25 cellular contexts compared by ENCODE assay signal in the genomic region with DNA sequence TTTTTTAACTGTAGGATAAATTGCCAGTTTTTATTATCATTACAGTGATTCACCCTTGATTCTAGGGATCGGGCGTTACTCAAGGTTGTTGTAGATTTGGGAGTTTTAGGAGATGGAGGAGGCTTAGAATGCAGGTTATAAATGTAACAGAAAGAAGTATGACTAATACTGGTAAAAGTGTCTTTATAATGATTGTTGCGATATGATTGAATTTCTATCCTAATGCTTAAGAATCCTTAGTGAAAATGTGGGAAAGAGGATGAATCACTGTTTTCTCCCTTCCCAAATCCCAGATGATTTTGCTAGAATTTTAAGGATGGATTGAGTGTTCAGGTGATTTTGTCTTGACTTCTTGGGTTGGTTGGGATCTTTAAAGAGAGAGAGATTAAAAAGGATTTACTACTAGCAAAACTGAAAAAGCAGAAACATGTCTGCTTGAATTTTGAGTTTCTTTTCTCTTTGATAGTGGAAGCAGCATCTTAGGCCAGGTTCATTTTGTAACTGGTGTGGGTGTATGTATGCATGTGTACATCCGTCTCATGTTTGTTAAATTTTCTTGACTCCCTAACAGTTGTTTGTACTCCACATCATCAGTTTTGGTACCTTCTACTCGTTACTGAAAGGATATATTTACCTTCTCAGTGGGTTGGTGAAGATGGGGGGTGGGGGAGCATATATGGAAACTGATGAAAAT. TPM values are rescaled to one million over a fixed set of nuclear protein-coding genes. Genes with fewer than 3 reads are reported as not detected.
DNase-seq lines count a peak whose midpoint lies in the region; ATAC-seq and TF ChIP-seq lines count a peak whose summit lies in the region.
"Had no signal": no experiment of that assay in that cellular context is flagged by ENCODE, and none has a peak within 500 bp of the region (broad histone marks: within the 10 kb centered on the region; RNA-seq: fewer than 3 reads in every experiment).

No MANE protein-coding gene starts in this region.

- TF ChIP-seq EP300 in sigmoid colon (IDR thresholded peaks at IDR 0.05): no peak

- no peak overlapping the region for H3K27ac ChIP-seq in DOHH2 (ENCODE audit: low read depth, low read length)
- no peak overlapping the region for H3K27ac ChIP-seq in sigmoid colon
- H3K27ac ChIP-seq: ascending aorta, foreskin keratinocyte, suprapubic skin had no signal

- H3K27me3 ChIP-seq in DOHH2 (ENCODE audit: control insufficient read depth, low read length) (no peaks in the 10 kb centered on the region), sigmoid colon (no peaks in the 10 kb centered on the region)
- H3K27me3 ChIP-seq: ascending aorta, BE2C, foreskin keratinocyte, suprapubic skin had no signal

- H4K20me1 ChIP-seq in DOHH2 (ENCODE audit: control insufficient read depth, insufficient read depth, low read depth, low read length): peaks cover 13% of the 10 kb centered on the region

- H3K36me3 ChIP-seq in DOHH2 (ENCODE audit: control insufficient read depth, low read length): no peaks in the 10 kb centered on the region
- H3K36me3 ChIP-seq in sigmoid colon: no peaks in the 10 kb centered on the region
- H3K36me3 ChIP-seq: ascending aorta, BE2C, suprapubic skin had no signal

- intact Hi-C loops in sigmoid colon (cut with DNase I): no loop called here

- H3K9me3 ChIP-seq in DOHH2 (ENCODE audit: control insufficient read depth, insufficient read depth, low read length): no peaks in the 10 kb centered on the region
- no peaks in the 10 kb centered on the region for H3K9me3 ChIP-seq in sigmoid colon
- H3K9me3 ChIP-seq: ascending aorta, BE2C, suprapubic skin had no signal

- DNase-seq in GM12865 (ENCODE audit: low read depth) (peak; percentile 63), RPMI7951 (ENCODE audit: low read depth) (peak; percentile 67), fibroblast of peridontal ligament (ENCODE audit: extremely low read depth) (peak; percentile 44), SIG-M5 treated with dmso at 0.1 percent for 504 hours (lab: John Stamatoyannopoulos, UW; ENCODE audit: unreplicated experiment) (no peak), sigmoid colon (no peak)
- DNase-seq in stimulated activated naive CD8-positive, alpha-beta T cell treated with anti-CD3 and anti-CD28 coated beads, Interleukin-15, Interleukin-2, amounts not matched to agents 100 U/mL and 50 U/mL, for 24 hours: no peak
- DNase-seq in stimulated activated CD4-positive, alpha-beta T cell treated with anti-CD3 and anti-CD28 coated beads, Interleukin-4, amount 100 ng/mL, for 1 hour: no peak
- DNase-seq: activated CD4-positive, CD25-positive, alpha-beta regulatory T cell; activated CD8-positive, alpha-beta memory T cell treated with anti-CD3 and anti-CD28 coated beads, Interleukin-2, amount 10 ng/mL, durations not matched to agents 7 days and 5 days; activated naive CD4-positive, alpha-beta T cell; BE2C; hypothalamus; kidney; MM.1S; naive thymus-derived CD8-positive, alpha-beta T cell; NCI-H1694; NCI-H446; SHP77; small intestine; stimulated activated CD4-positive, alpha-beta T cell treated with anti-CD3 and anti-CD28 coated beads, Interleukin-4, amount 100 ng/mL, for 4 hours had no signal

- no peaks in the 10 kb centered on the region for H3K9me2 ChIP-seq in DOHH2 (replicated peaks; ENCODE audit: control insufficient read depth, low read length)

- peak overlapping the region; percentile 22 for H3K4me2 ChIP-seq in DOHH2 (ENCODE audit: low read length)

- peaks cover 15% of the 10 kb centered on the region for H3F3A ChIP-seq in DOHH2 (ENCODE audit: control insufficient read depth, insufficient read depth)

- no peak for TF ChIP-seq CTCF in DOHH2 (IDR thresholded peaks at IDR 0.05; ENCODE audit: low read depth, low read length, poor library complexity, severe bottlenecking)
- no peak for TF ChIP-seq CTCF in GM12865 (IDR thresholded peaks at IDR 0.05; ENCODE audit: insufficient read depth, low read depth, low read length, missing control alignments)
- no peak for TF ChIP-seq CTCF in sigmoid colon (IDR thresholded peaks at IDR 0.05)

- H3K4me1 ChIP-seq in DOHH2 (ENCODE audit: control insufficient read depth, low read length): peaks cover 47% of the 10 kb centered on the region
- peaks cover 0 to 21% (median 13%) of the 10 kb centered on the region in 4 donors for H3K4me1 ChIP-seq in sigmoid colon

- 72 to 86% methylated on average over 5 of the region's 5 CpGs for WGBS in sigmoid colon, 2 donors

- no peak overlapping the region for H3K4me3 ChIP-seq in DOHH2 (ENCODE audit: low read length)
- H3K4me3 ChIP-seq in GM12865 (ENCODE audit: low read depth, low read length): no peak overlapping the region
- H3K4me3 ChIP-seq in sigmoid colon: no peak overlapping the region
- H3K4me3 ChIP-seq: ascending aorta, suprapubic skin had no signal

- H3K79me2 ChIP-seq in DOHH2 (ENCODE audit: control insufficient read depth, low read length): peaks cover 83% of the 10 kb centered on the region

- no peak for ATAC-seq in stimulated activated naive CD8-positive, alpha-beta T cell treated with anti-CD3 and anti-CD28 coated beads, Interleukin-15, Interleukin-2, amounts not matched to agents 100 U/mL and 50 U/mL, for 24 hours
- ATAC-seq: activated CD8-positive, alpha-beta memory T cell treated with anti-CD3 and anti-CD28 coated beads, Interleukin-2, amount 10 ng/mL, durations not matched to agents 7 days and 5 days; foreskin keratinocyte; HepG2; naive thymus-derived CD8-positive, alpha-beta T cell had no signal

- no peak for TF ChIP-seq POLR2A in sigmoid colon (IDR thresholded peaks at IDR 0.05)

RNA-seq across cellular contexts. Expression of a gene that starts 25.9 kb away (rescaled TPM):
- 24.0 and 25.2 TPM in 2 replicates for total RNA-seq in RPMI7951 (2014; rRNA removed; shearing (Covaris generic))
- total RNA-seq in sigmoid colon: 10 to 100 TPM; 33.9 to 55.7 (median 36.7) TPM
- 10 to 100 TPM; 11.4 to 35.6 (median 20.3) TPM for polyA plus RNA-seq in sigmoid colon

RNA-seq across cellular contexts. Expression of a gene that starts 36.0 kb away (rescaled TPM):
- 447 and 606 TPM in 2 replicates for total RNA-seq in RPMI7951 (2014; rRNA removed; shearing (Covaris generic))
- 10 to 100 TPM; 52.4 to 84.3 (median 73.0) TPM for total RNA-seq in sigmoid colon
- polyA plus RNA-seq in sigmoid colon: 100 to 1,000 TPM; 139 to 167 (median 163) TPM

Comparison
In these comparisons a context has a peak if more than half of its experiments do, and no peak if none do; other contexts are left out.
1. DNase-seq: peak in GM12865 (single experiment), RPMI7951 (single experiment) and fibroblast of peridontal ligament (single experiment); none in SIG-M5 treated with dmso at 0.1 percent for 504 hours (single experiment), stimulated activated naive CD8-positive, alpha-beta T cell treated with anti-CD3 and anti-CD28 coated beads, Interleukin-15, Interleukin-2, amounts not matched to agents 100 U/mL and 50 U/mL, for 24 hours (single experiment), sigmoid colon (single experiment) and stimulated activated CD4-positive, alpha-beta T cell treated with anti-CD3 and anti-CD28 coated beads, Interleukin-4, amount 100 ng/mL, for 1 hour (single experiment).